In the genomic region with DNA sequence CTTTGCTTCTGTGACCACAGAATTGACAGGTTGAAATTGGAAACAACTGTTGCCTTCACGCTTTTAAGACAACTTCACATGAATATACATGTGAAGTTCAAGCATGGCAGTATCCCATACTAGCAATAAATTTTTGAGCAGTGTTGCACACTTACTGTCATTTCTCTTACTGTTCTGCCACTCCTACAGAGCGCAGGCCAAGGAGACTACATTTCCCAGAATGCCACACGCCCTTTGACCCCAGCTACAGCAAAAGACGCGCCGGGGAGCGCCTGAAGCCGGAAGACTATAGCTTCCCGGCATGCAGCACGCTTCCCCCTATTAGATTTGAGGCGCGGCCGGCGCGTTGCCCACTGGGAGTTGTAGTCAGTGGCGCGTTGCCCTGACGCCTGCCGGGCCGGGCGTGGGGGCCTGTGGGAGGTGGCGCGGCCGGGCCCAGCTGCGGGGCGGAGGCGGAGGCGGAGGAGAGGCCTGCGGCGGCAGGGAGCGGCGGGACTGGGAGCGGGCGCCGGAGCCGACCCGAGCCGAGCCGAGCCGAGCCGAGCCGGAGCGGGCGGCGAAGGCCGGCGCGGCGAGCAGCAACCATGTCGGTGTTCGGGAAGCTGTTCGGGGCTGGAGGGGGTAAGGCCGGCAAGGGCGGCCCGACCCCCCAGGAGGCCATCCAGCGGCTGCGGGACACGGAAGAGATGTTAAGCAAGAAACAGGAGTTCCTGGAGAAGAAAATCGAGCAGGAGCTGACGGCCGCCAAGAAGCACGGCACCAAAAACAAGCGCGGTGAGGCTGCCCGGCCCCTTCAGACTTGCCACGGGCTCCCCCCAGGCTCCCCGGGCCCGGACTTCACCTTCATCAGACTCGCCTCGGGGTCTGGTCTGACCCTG, we compare ENCODE assay signal across 8 cellular contexts. TPM values are rescaled to one million over a fixed set of nuclear protein-coding genes. Genes with fewer than 3 reads are reported as not detected.
A peak's percentile ranks its signal among the peaks of the same experiment; 100 is the strongest.
DNase-seq lines count a peak whose midpoint lies in the region; ATAC-seq and TF ChIP-seq lines count a peak whose summit lies in the region.

Gene CHMP4B (plus strand): TSS at position 464 of the 878 bp plus-strand sequence. CDS start 121 bp downstream, at position 585.

- no peak for TF ChIP-seq RAD21 in Ishikawa (IDR thresholded peaks at IDR 0.05; ENCODE audit: low read depth)

- peaks cover 49% of the 10 kb centered on the region for H3K79me2 ChIP-seq in PC-3 (ENCODE audit: low read length)

- H3K27ac ChIP-seq in PC-3 (ENCODE audit: low read length) (peak within 1 kb of the TSS; percentile 87), mucosa of rectum (ENCODE audit: low read depth in 2 of 2, low read length in 2 of 2) (peak within 1 kb of the TSS; percentile 98)

- TF ChIP-seq EP300 in Ishikawa (IDR thresholded peaks at IDR 0.05; ENCODE audit: borderline replicate concordance) = 0 out of 2 replicates have a peak, but pooled peaks have one; percentile 33

- H3K4me1 ChIP-seq in PC-3 (ENCODE audit: insufficient read depth, low read length) (peaks cover 30% of the 10 kb centered on the region), mucosa of rectum (ENCODE audit: control insufficient read depth in 2 of 2, insufficient read depth in 2 of 2, low read length in 2 of 2) (peaks cover 35 to 36% of the 10 kb centered on the region in 2 donors)

- CTCF ChIA-PET in PC-3 (lab: Charles Lee) = interaction anchor here (0.7 kb wide), 2 partner anchors 7 to 17 kb away, joined by 3 read pairs; no protein-coding TSS in a partner anchor

- DNase-seq in DMS114 treated with DMSO at 0.1 percent for 48 hours (lab: John Stamatoyannopoulos, UW; ENCODE audit: unreplicated experiment) = peak; percentile 93
- DNase-seq in PC-3 = peak; percentile 99
- peak; percentile 98 for DNase-seq in activated T-cell treated with anti-CD3 and anti-CD28 coated beads, Interleukin-2, amount 50 U/mL, for 1 hour
- peak; percentile 63 for DNase-seq in epithelial cell of proximal tubule (ENCODE audit: low read depth)
- DNase-seq in stimulated activated CD8-positive, alpha-beta memory T cell treated with anti-CD3 and anti-CD28 coated beads, Interleukin-4, amount 100 ng/mL, for 48 hours = peak; percentile 98

- no peaks in the 10 kb centered on the region for H3K36me3 ChIP-seq in PC-3 (ENCODE audit: low read depth, low read length)
- peaks cover 0 to 10% of the 10 kb centered on the region in 2 donors for H3K36me3 ChIP-seq in mucosa of rectum (ENCODE audit: control insufficient read depth in 2 of 2, insufficient read depth in 2 of 2, low read length in 2 of 2)

- no peaks in the 10 kb centered on the region for H3K9me3 ChIP-seq in PC-3 (ENCODE audit: low read length)
- H3K9me3 ChIP-seq in mucosa of rectum (ENCODE audit: control insufficient read depth in 2 of 2, low read length in 2 of 2) = no peaks in the 10 kb centered on the region

- H3K9me2 ChIP-seq in PC-3 (replicated peaks; ENCODE audit: low read length) = no peaks in the 10 kb centered on the region

- peaks cover 26% of the 10 kb centered on the region for H4K20me1 ChIP-seq in PC-3 (ENCODE audit: low read length)

- intact Hi-C loops in PC-3 (cut with micrococcal nuclease) = loop anchor here (1.0 to 10.0 kb wide), 3 partner anchors 22 to 184 kb away; partner anchors contain the start of gene RALY

- no peaks in the 10 kb centered on the region for H3K27me3 ChIP-seq in PC-3 (ENCODE audit: low read length)
- no peaks in the 10 kb centered on the region for H3K27me3 ChIP-seq in mucosa of rectum (ENCODE audit: control insufficient read depth in 2 of 2, insufficient read depth in 2 of 2, low read length in 2 of 2)

- H3F3A ChIP-seq in PC-3 (ENCODE audit: low read length, unreplicated experiment) = no peaks in the 10 kb centered on the region

- peak within 1 kb of the TSS; percentile 96 for H3K9ac ChIP-seq in PC-3 (ENCODE audit: low read length)
- peak within 1 kb of the TSS; percentile 98 to 100 for H3K9ac ChIP-seq in mucosa of rectum (ENCODE audit: low read depth in 1 of 2, low read length in 2 of 2)

- H3K4me2 ChIP-seq in PC-3 (ENCODE audit: low read length) = peak within 1 kb of the TSS; percentile 99

- POLR2A ChIA-PET in PC-3 (lab: Charles Lee; ENCODE audit: unreplicated experiment) = interaction anchor here (0.6 kb wide), 1 partner anchor 204 kb away, joined by 5 read pairs; no protein-coding TSS in a partner anchor

- BruUV-seq in PC-3 (replicated peaks; lab: Mats Ljungman, UMichigan) = no TSS peak

- no peak for TF ChIP-seq CTCF in PC-3 (conservative IDR thresholded peaks at IDR 0.05; ENCODE audit: low read depth, low read length)
- no peak for TF ChIP-seq CTCF in epithelial cell of proximal tubule (conservative IDR thresholded peaks at IDR 0.05; ENCODE audit: low read depth, low read length)

- H3K4me3 ChIP-seq in PC-3 (ENCODE audit: low read length) (peak within 1 kb of the TSS; percentile 89), epithelial cell of proximal tubule (ENCODE audit: low read depth, low read length) (peak within 1 kb of the TSS; percentile 87), mucosa of rectum (ENCODE audit: low read length in 2 of 2) (peak within 1 kb of the TSS; percentile 97 to 100)

- ATAC-seq in GM21576 (IDR thresholded peaks at IDR 0.05; ENCODE audit: unreplicated experiment) (peak; percentile 93), PC-3 (peak; percentile 88)

- peak within 1 kb of the TSS; percentile 60 for H2AFZ ChIP-seq in PC-3 (ENCODE audit: low read length)

TF ChIP-seq in Ishikawa, 13 proteins besides CTCF, POLR2A, EP300 and RAD21:
- TF ChIP-seq TAF1 (IDR thresholded peaks at IDR 0.05; ENCODE audit: low read depth) (0 out of 2 replicates have a peak, but pooled peaks have one; percentile 25), EGR1 (IDR thresholded peaks at IDR 0.05) (peak; percentile 81), NFIC (IDR thresholded peaks at IDR 0.05) (peak; percentile 23; the same call in 1 of the 2 replicates), YY1 (IDR thresholded peaks at IDR 0.05; ENCODE audit: low read depth) (peak; percentile 59), ZBTB7A (IDR thresholded peaks at IDR 0.05; ENCODE audit: low read depth) (no peak), TEAD4 (IDR thresholded peaks at IDR 0.05) (no peak; the same call in 1 of the 2 replicates), TCF12 (IDR thresholded peaks at IDR 0.05; ENCODE audit: low read depth) (peak; percentile 83), CEBPB (IDR thresholded peaks at IDR 0.05) (0 out of 2 replicates have a peak, but pooled peaks have one; percentile 1), CREB1 (IDR thresholded peaks at IDR 0.05; ENCODE audit: low read depth) (peak; percentile 97), FOXM1 (IDR thresholded peaks at IDR 0.05; ENCODE audit: borderline replicate concordance, low read depth) (no peak; the same call in 1 of the 2 replicates)
- TF ChIP-seq, protein P1, sequence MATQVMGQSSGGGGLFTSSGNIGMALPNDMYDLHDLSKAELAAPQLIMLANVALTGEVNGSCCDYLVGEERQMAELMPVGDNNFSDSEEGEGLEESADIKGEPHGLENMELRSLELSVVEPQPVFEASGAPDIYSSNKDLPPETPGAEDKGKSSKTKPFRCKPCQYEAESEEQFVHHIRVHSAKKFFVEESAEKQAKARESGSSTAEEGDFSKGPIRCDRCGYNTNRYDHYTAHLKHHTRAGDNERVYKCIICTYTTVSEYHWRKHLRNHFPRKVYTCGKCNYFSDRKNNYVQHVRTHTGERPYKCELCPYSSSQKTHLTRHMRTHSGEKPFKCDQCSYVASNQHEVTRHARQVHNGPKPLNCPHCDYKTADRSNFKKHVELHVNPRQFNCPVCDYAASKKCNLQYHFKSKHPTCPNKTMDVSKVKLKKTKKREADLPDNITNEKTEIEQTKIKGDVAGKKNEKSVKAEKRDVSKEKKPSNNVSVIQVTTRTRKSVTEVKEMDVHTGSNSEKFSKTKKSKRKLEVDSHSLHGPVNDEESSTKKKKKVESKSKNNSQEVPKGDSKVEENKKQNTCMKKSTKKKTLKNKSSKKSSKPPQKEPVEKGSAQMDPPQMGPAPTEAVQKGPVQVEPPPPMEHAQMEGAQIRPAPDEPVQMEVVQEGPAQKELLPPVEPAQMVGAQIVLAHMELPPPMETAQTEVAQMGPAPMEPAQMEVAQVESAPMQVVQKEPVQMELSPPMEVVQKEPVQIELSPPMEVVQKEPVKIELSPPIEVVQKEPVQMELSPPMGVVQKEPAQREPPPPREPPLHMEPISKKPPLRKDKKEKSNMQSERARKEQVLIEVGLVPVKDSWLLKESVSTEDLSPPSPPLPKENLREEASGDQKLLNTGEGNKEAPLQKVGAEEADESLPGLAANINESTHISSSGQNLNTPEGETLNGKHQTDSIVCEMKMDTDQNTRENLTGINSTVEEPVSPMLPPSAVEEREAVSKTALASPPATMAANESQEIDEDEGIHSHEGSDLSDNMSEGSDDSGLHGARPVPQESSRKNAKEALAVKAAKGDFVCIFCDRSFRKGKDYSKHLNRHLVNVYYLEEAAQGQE (IDR thresholded peaks at IDR 0.05; ENCODE audit: low read depth) = no peak
- TF ChIP-seq, protein P2, sequence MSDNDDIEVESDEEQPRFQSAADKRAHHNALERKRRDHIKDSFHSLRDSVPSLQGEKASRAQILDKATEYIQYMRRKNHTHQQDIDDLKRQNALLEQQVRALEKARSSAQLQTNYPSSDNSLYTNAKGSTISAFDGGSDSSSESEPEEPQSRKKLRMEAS (IDR thresholded peaks at IDR 0.05) = peak; percentile 55
- TF ChIP-seq, protein P3, sequence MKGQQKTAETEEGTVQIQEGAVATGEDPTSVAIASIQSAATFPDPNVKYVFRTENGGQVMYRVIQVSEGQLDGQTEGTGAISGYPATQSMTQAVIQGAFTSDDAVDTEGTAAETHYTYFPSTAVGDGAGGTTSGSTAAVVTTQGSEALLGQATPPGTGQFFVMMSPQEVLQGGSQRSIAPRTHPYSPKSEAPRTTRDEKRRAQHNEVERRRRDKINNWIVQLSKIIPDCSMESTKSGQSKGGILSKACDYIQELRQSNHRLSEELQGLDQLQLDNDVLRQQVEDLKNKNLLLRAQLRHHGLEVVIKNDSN (IDR thresholded peaks at IDR 0.05) = no peak

RNA-seq across cellular contexts. Expression of gene CHMP4B, which starts in this region (rescaled TPM):
- total RNA-seq in PC-3 (2014; rRNA removed) (68.8 and 91.1 TPM in 2 replicates), epithelial cell of proximal tubule (41.3 and 59.0 TPM in 2 replicates)

Comparison
In these comparisons a context has a peak if more than half of its experiments do, and no peak if none do; other contexts are left out.
1. Peak in every context shown above with its lines: DNase-seq, ATAC-seq, H3K4me3 ChIP-seq and H3K27ac ChIP-seq.